In the genomic region with DNA sequence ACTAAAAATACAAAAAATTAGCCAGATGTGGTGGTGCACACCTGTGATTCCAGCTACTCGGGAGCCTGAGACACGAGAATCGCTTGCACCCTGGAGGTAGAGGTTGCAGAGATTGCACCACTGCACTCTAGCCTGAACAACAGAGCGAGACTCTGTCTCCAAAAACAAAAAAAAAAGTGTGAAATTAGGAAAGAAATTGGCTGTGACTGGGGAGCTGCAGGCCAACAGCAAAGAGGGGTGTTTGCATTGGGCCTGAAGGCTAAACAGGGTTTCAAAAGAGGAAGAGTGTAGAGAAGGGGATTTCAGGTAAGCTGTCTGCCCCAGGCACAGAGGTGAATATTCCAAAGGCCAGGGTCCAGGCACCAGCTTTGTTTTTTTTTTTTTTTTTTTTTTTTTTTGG, we compare ENCODE assay signal across 2 cellular contexts.
TF ChIP-seq lines count a peak whose summit lies in the region.

No MANE protein-coding gene starts in this region.

TF ChIP-seq in A549, 52 proteins besides CTCF, POLR2A, EP300 and RAD21:
- TF ChIP-seq PHF8 (IDR thresholded peaks at IDR 0.05; ENCODE audit: borderline replicate concordance, low read depth) (no peak), TFCP2L1 (CRISPR knock-in tag; IDR thresholded peaks at IDR 0.05) (no peak), GATA3 (IDR thresholded peaks at IDR 0.05; ENCODE audit: borderline replicate concordance) (no peak), FOSL2 (IDR thresholded peaks at IDR 0.05) (no peak), FOSL2 (CRISPR knock-in tag; IDR thresholded peaks at IDR 0.05) (no peak), JUNB (IDR thresholded peaks at IDR 0.05) (no peak), MAZ (IDR thresholded peaks at IDR 0.05; ENCODE audit: borderline replicate concordance, low read depth, low read length) (no peak), ZFP36 (IDR thresholded peaks at IDR 0.05; ENCODE audit: borderline replicate concordance, partially characterized antibody) (no peak), MAFK (IDR thresholded peaks at IDR 0.05; ENCODE audit: partially characterized antibody) (no peak), RCOR1 (IDR thresholded peaks at IDR 0.05; ENCODE audit: low read depth, low read length) (no peak)
- TF ChIP-seq, protein P1, sequence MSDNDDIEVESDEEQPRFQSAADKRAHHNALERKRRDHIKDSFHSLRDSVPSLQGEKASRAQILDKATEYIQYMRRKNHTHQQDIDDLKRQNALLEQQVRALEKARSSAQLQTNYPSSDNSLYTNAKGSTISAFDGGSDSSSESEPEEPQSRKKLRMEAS (IDR thresholded peaks at IDR 0.05): no peak

TF ChIP-seq in K562, 482 proteins besides CTCF, POLR2A, EP300 and RAD21:
- no peak for TF ChIP-seq ARID1B (IDR thresholded peaks at IDR 0.05)
- TF ChIP-seq ZNF384 (IDR thresholded peaks at IDR 0.05; ENCODE audit: low read depth, low read length): 0 out of 2 replicates have a peak, but pooled peaks have one; percentile 19
